ENCODE assay signal across 1 cellular context in the genomic region with DNA sequence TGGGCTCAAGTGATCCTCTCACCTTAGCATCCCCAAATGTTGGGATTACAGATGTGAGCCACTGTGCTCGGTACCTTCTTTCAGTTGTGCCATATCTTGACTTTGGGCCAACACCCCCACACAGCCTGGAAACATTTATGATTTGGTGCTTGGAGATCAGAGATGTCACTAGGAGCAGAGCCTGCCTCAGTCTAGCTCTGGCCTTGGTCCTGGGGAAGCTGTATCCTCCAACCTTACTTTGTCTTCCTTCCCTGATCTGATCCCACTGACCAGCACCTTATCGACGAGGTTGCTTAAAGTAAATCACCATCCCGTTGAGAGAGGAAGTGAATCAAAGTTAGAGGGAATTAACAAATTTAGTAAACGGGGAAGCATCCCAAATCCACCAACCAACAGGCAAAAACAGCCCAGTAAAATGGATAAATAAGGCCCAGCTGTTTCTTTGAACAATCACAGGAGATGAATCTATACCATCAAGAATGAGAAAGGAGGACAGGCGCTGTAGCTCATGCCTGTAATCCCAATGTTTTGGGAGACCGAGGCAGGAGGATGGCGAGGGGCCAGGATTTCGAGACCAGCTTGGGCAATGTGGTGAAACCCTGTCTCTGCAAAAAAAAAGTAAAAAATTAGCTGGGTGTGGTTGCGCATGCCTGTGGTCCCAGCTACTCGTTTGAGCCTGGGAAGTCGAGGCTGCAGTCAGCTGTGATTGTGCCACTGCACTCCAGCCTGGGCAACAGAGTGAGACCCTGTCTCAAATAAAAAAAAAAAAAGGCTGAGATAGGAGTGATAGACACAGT.
TF ChIP-seq lines count a peak whose summit lies in the region.

No MANE protein-coding gene starts in this region.

TF ChIP-seq in SK-N-SH, 30 proteins besides CTCF, POLR2A, EP300 and RAD21:
- TF ChIP-seq, protein P1, sequence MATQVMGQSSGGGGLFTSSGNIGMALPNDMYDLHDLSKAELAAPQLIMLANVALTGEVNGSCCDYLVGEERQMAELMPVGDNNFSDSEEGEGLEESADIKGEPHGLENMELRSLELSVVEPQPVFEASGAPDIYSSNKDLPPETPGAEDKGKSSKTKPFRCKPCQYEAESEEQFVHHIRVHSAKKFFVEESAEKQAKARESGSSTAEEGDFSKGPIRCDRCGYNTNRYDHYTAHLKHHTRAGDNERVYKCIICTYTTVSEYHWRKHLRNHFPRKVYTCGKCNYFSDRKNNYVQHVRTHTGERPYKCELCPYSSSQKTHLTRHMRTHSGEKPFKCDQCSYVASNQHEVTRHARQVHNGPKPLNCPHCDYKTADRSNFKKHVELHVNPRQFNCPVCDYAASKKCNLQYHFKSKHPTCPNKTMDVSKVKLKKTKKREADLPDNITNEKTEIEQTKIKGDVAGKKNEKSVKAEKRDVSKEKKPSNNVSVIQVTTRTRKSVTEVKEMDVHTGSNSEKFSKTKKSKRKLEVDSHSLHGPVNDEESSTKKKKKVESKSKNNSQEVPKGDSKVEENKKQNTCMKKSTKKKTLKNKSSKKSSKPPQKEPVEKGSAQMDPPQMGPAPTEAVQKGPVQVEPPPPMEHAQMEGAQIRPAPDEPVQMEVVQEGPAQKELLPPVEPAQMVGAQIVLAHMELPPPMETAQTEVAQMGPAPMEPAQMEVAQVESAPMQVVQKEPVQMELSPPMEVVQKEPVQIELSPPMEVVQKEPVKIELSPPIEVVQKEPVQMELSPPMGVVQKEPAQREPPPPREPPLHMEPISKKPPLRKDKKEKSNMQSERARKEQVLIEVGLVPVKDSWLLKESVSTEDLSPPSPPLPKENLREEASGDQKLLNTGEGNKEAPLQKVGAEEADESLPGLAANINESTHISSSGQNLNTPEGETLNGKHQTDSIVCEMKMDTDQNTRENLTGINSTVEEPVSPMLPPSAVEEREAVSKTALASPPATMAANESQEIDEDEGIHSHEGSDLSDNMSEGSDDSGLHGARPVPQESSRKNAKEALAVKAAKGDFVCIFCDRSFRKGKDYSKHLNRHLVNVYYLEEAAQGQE (IDR thresholded peaks at IDR 0.05; ENCODE audit: low read depth, low read length) = peak; percentile 75
- no peak for TF ChIP-seq MXI1 (IDR thresholded peaks at IDR 0.05; ENCODE audit: low read depth, low read length)
